In the genomic region with DNA sequence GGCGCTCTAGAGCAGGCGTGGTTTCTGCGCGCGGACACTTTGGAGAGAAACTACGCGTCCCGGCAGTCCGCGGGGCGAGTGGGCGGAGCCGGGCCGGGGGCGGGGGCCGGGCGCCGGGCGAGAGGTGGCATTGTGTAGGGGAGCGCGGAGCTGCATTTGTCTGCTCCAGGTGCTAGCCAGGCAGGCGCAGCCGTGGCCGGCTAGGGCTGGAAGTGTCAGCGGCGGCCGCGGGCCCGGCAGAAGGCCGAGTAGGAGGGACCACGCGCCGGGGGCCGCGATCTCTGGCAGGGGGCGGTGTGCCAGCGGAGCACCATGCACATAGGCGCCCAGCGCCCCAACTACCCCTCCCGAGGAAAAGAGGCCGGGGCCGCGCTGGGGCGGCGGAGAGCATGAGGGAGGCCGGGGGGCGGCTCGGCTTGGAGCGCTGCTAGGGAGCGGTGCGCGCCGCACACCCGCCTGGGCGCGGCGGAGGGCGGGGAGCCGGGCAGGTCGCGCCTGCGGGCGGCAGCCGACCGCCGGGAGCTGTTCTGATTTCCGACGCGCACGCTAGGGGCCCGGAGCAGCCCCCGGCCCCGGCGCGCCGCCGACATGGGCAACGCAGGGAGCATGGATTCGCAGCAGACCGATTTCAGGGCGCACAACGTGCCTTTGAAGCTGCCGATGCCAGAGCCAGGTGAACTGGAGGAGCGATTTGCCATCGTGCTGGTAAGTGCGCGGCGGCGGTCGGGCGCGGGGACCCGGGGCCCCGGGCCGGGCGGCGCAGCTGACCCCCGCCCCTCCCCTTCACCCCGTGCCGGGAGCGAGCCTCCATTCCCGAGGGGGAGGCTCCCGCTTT, we compare ENCODE assay signal across 7 cellular contexts. TPM values are rescaled to one million over a fixed set of nuclear protein-coding genes. Genes with fewer than 3 reads are reported as not detected.
DNase-seq lines count a peak whose midpoint lies in the region; TF ChIP-seq lines count a peak whose summit lies in the region.

Gene FMNL2, plus strand, starts transcription at position 159 of the 835 bp plus-strand sequence.

- peak within 1 kb of the TSS; percentile 87 for H2AFZ ChIP-seq in MM.1S (ENCODE audit: low read length)
- H2AFZ ChIP-seq in SK-N-SH (ENCODE audit: low read depth) = peak within 1 kb of the TSS; percentile 95

- H3K9me3 ChIP-seq in MM.1S (replicated peaks; ENCODE audit: insufficient read depth, low read length) = no peaks in the 10 kb centered on the region
- no peaks in the 10 kb centered on the region for H3K9me3 ChIP-seq in SK-N-SH

- H3K4me1 Mint-ChIP-seq in brain = peaks cover 45% of the 10 kb centered on the region

- peak within 1 kb of the TSS; percentile 86 to 96 (median 93) for H3K4me3 Mint-ChIP-seq in brain

- H3K36me3 ChIP-seq in MM.1S (replicated peaks; ENCODE audit: insufficient read depth, low read length) = no peaks in the 10 kb centered on the region
- no peaks in the 10 kb centered on the region for H3K36me3 ChIP-seq in SK-N-SH (replicated peaks in 1 of 2; ENCODE audit: control insufficient read depth in 1 of 2, insufficient read depth in 2 of 2, low read length in 1 of 2)

- peak within 1 kb of the TSS; percentile 81 to 92 (median 86) for H3K27ac Mint-ChIP-seq in brain

- in situ Hi-C loops in GM13977 (cut with MboI; ENCODE audit: low pct_unique_long_range_greater_than_20kb, low sequenced_read_pairs, unreplicated experiment) = no loop called here

- H3K4me1 ChIP-seq in MM.1S (ENCODE audit: low read length) = no peaks in the 10 kb centered on the region
- H3K4me1 ChIP-seq in SK-N-SH (ENCODE audit: control insufficient read depth in 1 of 2, insufficient read depth in 2 of 2, low read depth in 1 of 2, low read length in 1 of 2) = peaks cover 4 to 7% of the 10 kb centered on the region in 2 experiments; a peak in 3 of 4 replicates

- H3K9me3 Mint-ChIP-seq in brain = no peaks in the 10 kb centered on the region

- no peaks in the 10 kb centered on the region for H4K20me1 ChIP-seq in MM.1S (ENCODE audit: insufficient read depth, low read length)
- H4K20me1 ChIP-seq in SK-N-SH (ENCODE audit: insufficient read depth) = no peaks in the 10 kb centered on the region

- H3K27me3 Mint-ChIP-seq in brain = peaks cover 17% of the 10 kb centered on the region

- H3K9ac ChIP-seq in MM.1S (ENCODE audit: low read length) = peak within 1 kb of the TSS; percentile 62; the same call in 1 of the 2 replicates
- peak within 1 kb of the TSS; percentile 68 for H3K9ac ChIP-seq in SK-N-SH

- no peaks in the 10 kb centered on the region for H3K9me2 ChIP-seq in MM.1S (replicated peaks; ENCODE audit: insufficient read depth, low read length)
- no peaks in the 10 kb centered on the region for H3K9me2 ChIP-seq in SK-N-SH

- POLR2A ChIA-PET in HEK293T (lab: Yijun Ruan, JAX) (interaction anchor here (1.0 to 1.4 kb wide), 2 partner anchors 72 to 134 kb away, joined by 3 to 6 read pairs; no protein-coding TSS in a partner anchor), SK-N-SH (lab: Yijun Ruan, JAX) (interaction anchor here (0.7 to 1.4 kb wide), 6 partner anchors 10 to 296 kb away, joined by 3 to 4 read pairs (median 3); no protein-coding TSS in a partner anchor)

- TF ChIP-seq RAD21 in SK-N-SH (IDR thresholded peaks at IDR 0.05; ENCODE audit: low read length) = no peak; the same call in none of the 2 replicates

- DNase-seq in GM13977 (ENCODE audit: low spot score) = peak; percentile 91
- peak; percentile 90 for DNase-seq in HEK293T (ENCODE audit: extremely low spot score)
- DNase-seq in MM.1S = peak; percentile 83
- DNase-seq in SK-N-SH = peak; percentile 95
- peak; percentile 67 for DNase-seq in iPS DF 19.7 (ENCODE audit: low read depth, low spot score)
- peak; percentile 49 for DNase-seq in renal cortical epithelial cell (ENCODE audit: low read depth)

- CTCF ChIA-PET in HEK293T (lab: Yijun Ruan, JAX) = no interaction called here
- CTCF ChIA-PET in SK-N-SH (lab: Yijun Ruan, JAX) = interaction anchor here (0.6 to 2.4 kb wide), 7 partner anchors 19 to 300 kb away, joined by 3 to 13 read pairs (median 4); no protein-coding TSS in a partner anchor

- no peak for TF ChIP-seq CTCF in GM13977 (IDR thresholded peaks at IDR 0.05; ENCODE audit: extremely low read depth, insufficient read depth, missing control alignments)
- TF ChIP-seq CTCF in MM.1S (IDR thresholded peaks at IDR 0.05; ENCODE audit: low read length) = peak; percentile 16; the same call in 1 of the 2 replicates
- peak; percentile 30; the same call in 1 of the 2 replicates for TF ChIP-seq CTCF in SK-N-SH (IDR thresholded peaks at IDR 0.05)
- TF ChIP-seq CTCF in brain (conservative IDR thresholded peaks at IDR 0.05) = no peak

- peak within 1 kb of the TSS; percentile 84 for H3K4me2 ChIP-seq in MM.1S (ENCODE audit: low read depth, low read length)
- peak within 1 kb of the TSS; percentile 93 for H3K4me2 ChIP-seq in SK-N-SH

- H3K79me2 ChIP-seq in MM.1S (ENCODE audit: low read length) (0 out of 2 replicates have a peak, but pooled peaks cover 4% of the 10 kb centered on the region), SK-N-SH (ENCODE audit: insufficient read depth) (peaks cover 50% of the 10 kb centered on the region)

- no peak for TF ChIP-seq EP300 in SK-N-SH (IDR thresholded peaks at IDR 0.05; ENCODE audit: borderline replicate concordance in 1 of 2, low read depth in 1 of 2, low read length in 1 of 2)

- no peaks in the 10 kb centered on the region for H3K27me3 ChIP-seq in MM.1S (replicated peaks; ENCODE audit: insufficient read depth, low read length)
- H3K27me3 ChIP-seq in SK-N-SH (ENCODE audit: insufficient read depth) = no peaks in the 10 kb centered on the region

- H3K36me3 Mint-ChIP-seq in brain = no peaks in the 10 kb centered on the region

- no peaks in the 10 kb centered on the region for H3F3A ChIP-seq in MM.1S (ENCODE audit: insufficient read depth, low read length)
- no peaks in the 10 kb centered on the region for H3F3A ChIP-seq in SK-N-SH (replicated peaks; ENCODE audit: insufficient read depth)

- H3K4me3 ChIP-seq in MM.1S (ENCODE audit: low read length) (peak within 1 kb of the TSS; percentile 83), SK-N-SH (ENCODE audit: low read depth in 2 of 2, low read length in 1 of 2) (peak within 1 kb of the TSS; percentile 81 to 90)

- no peak within 1 kb of the TSS; the same call in 1 of the 2 replicates for H3K27ac ChIP-seq in MM.1S (ENCODE audit: low read length)
- H3K27ac ChIP-seq in SK-N-SH (ENCODE audit: low read depth in 2 of 2, low read length in 1 of 2) = peak within 1 kb of the TSS; percentile 52 to 83; a peak in 3 of 4 replicates

- whole genome bisulfite sequencing in SK-N-SH (ENCODE audit: low lambda C conversion rate) = under 1% methylated on average over 27 of the region's 103 CpGs

TF ChIP-seq in HEK293T, 16 proteins besides CTCF, POLR2A, EP300 and RAD21:
- TF ChIP-seq ELF4 (IDR thresholded peaks at IDR 0.05) (peak; percentile 33; the same call in 1 of the 2 replicates), FOXM1 (IDR thresholded peaks at IDR 0.05; ENCODE audit: borderline replicate concordance) (no peak)
TF ChIP-seq in HEK293T: peak in this region for 1.

TF ChIP-seq in SK-N-SH, 30 proteins besides CTCF, POLR2A, EP300 and RAD21 (continues in another document):
- TF ChIP-seq FOXM1 (IDR thresholded peaks at IDR 0.05; ENCODE audit: low read depth) (no peak), MEF2A (IDR thresholded peaks at IDR 0.05; ENCODE audit: borderline replicate concordance, low read depth) (no peak), TCF12 (IDR thresholded peaks at IDR 0.05) (no peak), SMC3 (IDR thresholded peaks at IDR 0.05; ENCODE audit: low read depth, low read length) (no peak), NRF1 (IDR thresholded peaks at IDR 0.05; ENCODE audit: low read depth, low read length) (peak; percentile 31; the same call in 1 of the 2 replicates), RFX5 (IDR thresholded peaks at IDR 0.05; ENCODE audit: low read length) (no peak), USF2 (IDR thresholded peaks at IDR 0.05; ENCODE audit: borderline replicate concordance, low read depth, low read length) (no peak), GABPA (IDR thresholded peaks at IDR 0.05; ENCODE audit: low read depth) (no peak), FOXJ3 (CRISPR knock-in tag; IDR thresholded peaks at IDR 0.05) (no peak), ZBTB33 (IDR thresholded peaks at IDR 0.05; ENCODE audit: borderline replicate concordance, low read depth) (no peak), NFIC (IDR thresholded peaks at IDR 0.05; ENCODE audit: borderline replicate concordance) (no peak), RXRA (IDR thresholded peaks at IDR 0.05; ENCODE audit: borderline replicate concordance, low read depth) (no peak)

RNA-seq across cellular contexts. Expression of gene FMNL2, which starts in this region (rescaled TPM):
- polyA plus RNA-seq in SK-N-SH (2012; rRNA removed) = 14.5 and 16.1 TPM in 2 replicates
- 20.2 and 21.7 TPM in 2 replicates for polyA plus RNA-seq in SK-N-SH (2012; cell fraction: cytosol; rRNA removed)
- polyA plus RNA-seq in SK-N-SH (2012; cell fraction: nucleus; rRNA removed) = 15.0 and 30.9 TPM in 2 replicates
- 42.9 TPM for polyA plus RNA-seq in brain (ENCODE audit: insufficient read depth, low read depth, low replicate concordance)
- total RNA-seq in renal cortical epithelial cell = 59.0 and 69.7 TPM in 2 replicates

Comparison
In these comparisons a context has a peak if more than half of its experiments do, and no peak if none do; other contexts are left out.
1. CTCF ChIP-seq: peak in MM.1S (single experiment) and SK-N-SH (single experiment); none in GM13977 (single experiment) and brain (0 of 2).
2. Peak in every context shown above with its lines, with median percentiles within 50 percentile points of each other: DNase-seq.